13 cellular contexts compared by ENCODE assay signal in genomic region chr6:149331043-149331807, GRCh38. TPM values are rescaled to one million over a fixed set of nuclear protein-coding genes. Genes with fewer than 3 reads are reported as not detected.
A peak's percentile ranks its signal among the peaks of the same experiment; 100 is the strongest.
DNase-seq lines count a peak whose midpoint lies in the region; ATAC-seq, FAIRE-seq and TF ChIP-seq lines count a peak whose summit lies in the region.
"Had no signal": no experiment of that assay in that cellular context is flagged by ENCODE, and none has a peak within 500 bp of the region (broad histone marks: within the 10 kb centered on the region; RNA-seq: fewer than 3 reads in every experiment).

No MANE protein-coding gene starts in this region.

- no peaks in the 10 kb centered on the region for H3K9me3 Mint-ChIP-seq in activated CD4-positive, alpha-beta memory T cell treated with anti-CD3 and anti-CD28 coated beads, Interleukin-2, amount 10 ng/mL, durations not matched to agents 7 days and 5 days

- H3K9me3 ChIP-seq in A549 (no peaks in the 10 kb centered on the region), aorta (ENCODE audit: control insufficient read depth, low read length) (no peaks in the 10 kb centered on the region)
- H3K9me3 ChIP-seq: sigmoid colon had no signal

- H3K27ac ChIP-seq in A549 (no peak overlapping the region), aorta (ENCODE audit: low read depth in 1 of 2, low read length in 2 of 2) (no peak overlapping the region)
- H3K27ac ChIP-seq: sigmoid colon had no signal

- no peaks in the 10 kb centered on the region for H3K27me3 Mint-ChIP-seq in activated CD4-positive, alpha-beta memory T cell treated with anti-CD3 and anti-CD28 coated beads, Interleukin-2, amount 10 ng/mL, durations not matched to agents 7 days and 5 days

- no peak overlapping the region for H3K4me3 ChIP-seq in A549
- no peak overlapping the region for H3K4me3 ChIP-seq in fibroblast of mammary gland (ENCODE audit: control insufficient read depth, low read depth, low read length)
- no peak overlapping the region for H3K4me3 ChIP-seq in aorta (ENCODE audit: low read length in 2 of 2)
- H3K4me3 ChIP-seq: sigmoid colon had no signal

- H3K27ac Mint-ChIP-seq in activated CD4-positive, alpha-beta memory T cell treated with anti-CD3 and anti-CD28 coated beads, Interleukin-2, amount 10 ng/mL, durations not matched to agents 7 days and 5 days: peak overlapping the region; percentile 16

- peak overlapping the region; percentile 4 for H3K4me3 Mint-ChIP-seq in activated CD4-positive, alpha-beta memory T cell treated with anti-CD3 and anti-CD28 coated beads, Interleukin-2, amount 10 ng/mL, durations not matched to agents 7 days and 5 days

- DNase-seq in A549 (ENCODE audit: low read depth in 1 of 2, low spot score in 1 of 2) (no peak), EL (peak; percentile 21), fibroblast of mammary gland (ENCODE audit: low read depth) (peak; percentile 42), NCI-H524 (lab: John Stamatoyannopoulos, UW) (no peak), aorta (no peak)
- no peak for DNase-seq in activated CD4-positive, alpha-beta memory T cell treated with anti-CD3 and anti-CD28 coated beads, Interleukin-2, amount 10 ng/mL, durations not matched to agents 7 days and 5 days
- DNase-seq: amygdala, H7, KG1, NCI-H2171 treated with DMSO at 0.1 percent for 48 hours, sigmoid colon had no signal

- peaks cover 89% of the 10 kb centered on the region for H3K4me1 Mint-ChIP-seq in activated CD4-positive, alpha-beta memory T cell treated with anti-CD3 and anti-CD28 coated beads, Interleukin-2, amount 10 ng/mL, durations not matched to agents 7 days and 5 days

- no peak for TF ChIP-seq CTCF in A549 (IDR thresholded peaks at IDR 0.05)
- no peak for TF ChIP-seq CTCF in fibroblast of mammary gland (conservative IDR thresholded peaks at IDR 0.05; ENCODE audit: control insufficient read depth, insufficient read depth, low read depth, low read length)

- TF ChIP-seq EP300 in A549 (IDR thresholded peaks at IDR 0.05): no peak

- no peak for FAIRE-seq in A549 (lab: Jason Lieb, UNC)

- H3K4me2 ChIP-seq in A549: peak overlapping the region; percentile 71; the same call in 2 of the 3 replicates

- no peak for TF ChIP-seq POLR2A in A549 (IDR thresholded peaks at IDR 0.05; ENCODE audit: low read length)

- 49% methylated on average over 2 of the region's 2 CpGs for WGBS in A549 (ENCODE audit: missing lambda C conversion rate)
- 89 to 94% methylated on average over 2 of the region's 2 CpGs for WGBS in aorta, 2 donors

- no peaks in the 10 kb centered on the region for H3K27me3 ChIP-seq in aorta (ENCODE audit: control insufficient read depth in 1 of 2, insufficient read depth in 2 of 2, low read length in 1 of 2)
- H3K27me3 ChIP-seq: sigmoid colon had no signal

- H3K36me3 ChIP-seq in aorta (ENCODE audit: control insufficient read depth in 1 of 2, insufficient read depth in 2 of 2, low read length in 1 of 2): no peaks in the 10 kb centered on the region
- H3K36me3 ChIP-seq: sigmoid colon had no signal

- POLR2A ChIA-PET in A549 (lab: Yijun Ruan, JAX): interaction anchor here (1.5 kb wide), 1 partner anchor 14 kb away, joined by 3 read pairs; the partner anchor contains the start of gene TAB2
- POLR2A ChIA-PET in activated CD4-positive, alpha-beta memory T cell treated with anti-CD3 and anti-CD28 coated beads, Interleukin-2, amount 10 ng/mL, durations not matched to agents 7 days and 5 days (lab: Charles Lee): interaction anchor here (1.1 to 12.5 kb wide), 2 partner anchors 9 to 255 kb away, joined by 3 to 259 read pairs; partner anchors contain the start of gene TAB2

- no peak for TF ChIP-seq RAD21 in A549 (conservative IDR thresholded peaks at IDR 0.05 in 1 of 2, IDR thresholded peaks at IDR 0.05 in 1 of 2)

- peaks cover 48% of the 10 kb centered on the region for H3K36me3 Mint-ChIP-seq in activated CD4-positive, alpha-beta memory T cell treated with anti-CD3 and anti-CD28 coated beads, Interleukin-2, amount 10 ng/mL, durations not matched to agents 7 days and 5 days (ENCODE audit: low read depth)

- H3K4me1 ChIP-seq in A549 (peaks cover 68% of the 10 kb centered on the region), aorta (ENCODE audit: control insufficient read depth in 1 of 2, insufficient read depth in 2 of 2, low read length in 2 of 2) (peaks cover 0 to 22% of the 10 kb centered on the region in 2 donors)

- CTCF ChIA-PET in A549 (lab: Yijun Ruan, JAX): no interaction called here
- CTCF ChIA-PET in activated CD4-positive, alpha-beta memory T cell treated with anti-CD3 and anti-CD28 coated beads, Interleukin-2, amount 10 ng/mL, durations not matched to agents 7 days and 5 days (lab: Charles Lee): no interaction called here

- no peak for ATAC-seq in A549
- no peak for ATAC-seq in esophagus mucosa
- ATAC-seq in HG03378 (IDR thresholded peaks at IDR 0.05; ENCODE audit: unreplicated experiment): no peak
- ATAC-seq in aorta (ENCODE audit: low FRiP score): no peak

- intact Hi-C loops in aorta (cut with DNase I): no loop called here

TF ChIP-seq in A549, 52 proteins besides CTCF, POLR2A, EP300 and RAD21:
- no peak for TF ChIP-seq CBX8 (IDR thresholded peaks at IDR 0.05)
- no peak for TF ChIP-seq ZFP36 (IDR thresholded peaks at IDR 0.05; ENCODE audit: borderline replicate concordance, partially characterized antibody)
- no peak for TF ChIP-seq USF2 (IDR thresholded peaks at IDR 0.05)

RNA-seq across cellular contexts. Expression of gene TAB2, which starts 13.7 kb away (rescaled TPM):
- polyA plus RNA-seq in A549 (2011; rRNA removed): 49.0 and 49.6 TPM in 2 replicates
- 10.7 and 13.9 TPM in 2 replicates for polyA plus RNA-seq in A549 (2012; cell fraction: cytosol; rRNA removed)
- 3.6 and 5.0 TPM in 2 replicates for polyA plus RNA-seq in A549 (2012; cell fraction: nucleus; rRNA removed)
- 23.0 to 25.0 TPM (median 23.1 TPM) in 3 replicates for polyA plus RNA-seq in A549 (2017; fragmentation: RNase III; extraction: RNeasy Plus Mini Kit Qiagen cat#74134 plus additional on column Dnase treatment)
- polyA minus RNA-seq in A549 (2011; rRNA and poly(A)+ RNA removed): 30.8 and 31.9 TPM in 2 replicates
- 100 to 1,000 TPM; 169 to 170 TPM for total RNA-seq in activated CD4-positive, alpha-beta memory T cell treated with anti-CD3 and anti-CD28 coated beads, Interleukin-2, amount 10 ng/mL, durations not matched to agents 7 days and 5 days
- total RNA-seq in esophagus mucosa: 34.0 TPM
- total RNA-seq in aorta: 10 to 100 TPM; 68.1 to 68.6 TPM
- polyA plus RNA-seq in aorta: 10 to 100 TPM; 22.2 to 49.6 TPM

Comparison
In these comparisons a context has a peak if more than half of its experiments do, and no peak if none do; other contexts are left out.
1. DNase-seq: peak in EL (single experiment) and fibroblast of mammary gland (single experiment); none in A549 (0 of 2), activated CD4-positive, alpha-beta memory T cell treated with anti-CD3 and anti-CD28 coated beads, Interleukin-2, amount 10 ng/mL, durations not matched to agents 7 days and 5 days (single experiment), NCI-H524 (0 of 2) and aorta (0 of 2).